ENCODE assay signal across 14 cellular contexts in genomic region chr12:95624544-95624943, GRCh38.
DNase-seq lines count a peak whose midpoint lies in the region; ATAC-seq, FAIRE-seq and TF ChIP-seq lines count a peak whose summit lies in the region.
"Had no signal": no experiment of that assay in that cellular context is flagged by ENCODE, and none has a peak within 500 bp of the region (broad histone marks: within the 10 kb centered on the region; RNA-seq: fewer than 3 reads in every experiment).

No MANE protein-coding gene starts in this region.

- no peak for TF ChIP-seq POLR2A in body of pancreas (IDR thresholded peaks at IDR 0.05)

- H3K27me3 Mint-ChIP-seq in osteocyte (ENCODE audit: unreplicated experiment), result no peaks in the 10 kb centered on the region
- peaks cover 3% of the 10 kb centered on the region for H3K27me3 Mint-ChIP-seq in activated T-helper 17 cell treated with anti-CD3 and anti-CD28 coated beads, Interleukin-2, amount 50 U/mL, for 72 hours

- H3K9me3 ChIP-seq in body of pancreas, result no peaks in the 10 kb centered on the region

- DNase-seq in body of pancreas (peak in 1 of 4 donors; percentile 25), left ventricle myocardium superior (no peak), osteocyte (ENCODE audit: extremely low spot score, unreplicated experiment) (no peak), MV-4-11 (lab: John Stamatoyannopoulos, UW) (no peak), cerebellar cortex (ENCODE audit: low spot score) (no peak)
- DNase-seq: activated CD4-positive, alpha-beta T cell treated with anti-CD3 and anti-CD28 coated beads, Interleukin-2, amount 10 ng/mL, durations not matched to agents 7 days and 5 days; activated effector memory CD4-positive, alpha-beta T cell treated with Interleukin-2 at 50 U/mL for 16 hours; CD4-positive, alpha-beta memory T cell; OCI-M1; substantia nigra had no signal

- H3K27me3 ChIP-seq in body of pancreas, result no peaks in the 10 kb centered on the region

- H3K4me3 Mint-ChIP-seq in osteocyte (ENCODE audit: unreplicated experiment), result no peak overlapping the region
- H3K4me3 Mint-ChIP-seq in activated T-helper 17 cell treated with anti-CD3 and anti-CD28 coated beads, Interleukin-2, amount 50 U/mL, for 72 hours, result no peak overlapping the region
- H3K4me3 Mint-ChIP-seq: activated CD4-positive, alpha-beta T cell treated with anti-CD3 and anti-CD28 coated beads, Interleukin-2, amount 10 ng/mL, durations not matched to agents 7 days and 5 days; CD4-positive, alpha-beta memory T cell; memory B cell had no signal

- no peaks in the 10 kb centered on the region for H3K9me3 Mint-ChIP-seq in osteocyte (ENCODE audit: unreplicated experiment)
- no peaks in the 10 kb centered on the region for H3K9me3 Mint-ChIP-seq in activated T-helper 17 cell treated with anti-CD3 and anti-CD28 coated beads, Interleukin-2, amount 50 U/mL, for 72 hours
- H3K9me3 Mint-ChIP-seq: activated CD4-positive, alpha-beta T cell treated with anti-CD3 and anti-CD28 coated beads, Interleukin-2, amount 10 ng/mL, durations not matched to agents 7 days and 5 days; memory B cell had no signal

- no peaks in the 10 kb centered on the region for H3K36me3 Mint-ChIP-seq in osteocyte (ENCODE audit: unreplicated experiment)
- H3K36me3 Mint-ChIP-seq in activated T-helper 17 cell treated with anti-CD3 and anti-CD28 coated beads, Interleukin-2, amount 50 U/mL, for 72 hours (ENCODE audit: low read depth), result no peaks in the 10 kb centered on the region
- H3K36me3 Mint-ChIP-seq: CD4-positive, alpha-beta memory T cell; memory B cell had no signal

- peak; percentile 55 for ATAC-seq in body of pancreas
- peak; percentile 67 for ATAC-seq in left ventricle myocardium superior
- ATAC-seq in HG02870 (IDR thresholded peaks at IDR 0.05; ENCODE audit: unreplicated experiment), result no peak
- no peak for ATAC-seq in activated T-helper 17 cell treated with anti-CD3 and anti-CD28 coated beads, Interleukin-2, amount 50 U/mL, for 72 hours (replicated peaks)

- peak overlapping the region; percentile 27 to 91 (median 87) for H3K27ac ChIP-seq in body of pancreas

- no peaks in the 10 kb centered on the region for H3K36me3 ChIP-seq in body of pancreas (replicated peaks in 1 of 2; ENCODE audit: insufficient read depth in 1 of 2, low read depth in 2 of 2)

- FAIRE-seq in G401.6 (lab: Jason Lieb, UNC), result peak; percentile 89

- WGBS in body of pancreas, 2 donors, result 39 to 43% methylated on average over 7 of the region's 7 CpGs

- intact Hi-C loops in body of pancreas (cut with DNase I) (no loop called here), left ventricle myocardium superior (cut with micrococcal nuclease) (no loop called here)

- H3K4me1 Mint-ChIP-seq in osteocyte (ENCODE audit: unreplicated experiment), result peaks cover 36% of the 10 kb centered on the region
- no peaks in the 10 kb centered on the region for H3K4me1 Mint-ChIP-seq in activated T-helper 17 cell treated with anti-CD3 and anti-CD28 coated beads, Interleukin-2, amount 50 U/mL, for 72 hours
- H3K4me1 Mint-ChIP-seq: activated CD4-positive, alpha-beta T cell treated with anti-CD3 and anti-CD28 coated beads, Interleukin-2, amount 10 ng/mL, durations not matched to agents 7 days and 5 days; CD4-positive, alpha-beta memory T cell had no signal

- H3K4me3 ChIP-seq in body of pancreas, result no peak overlapping the region

- H3K27ac Mint-ChIP-seq in osteocyte (ENCODE audit: unreplicated experiment), result peak overlapping the region; percentile 54
- no peak overlapping the region for H3K27ac Mint-ChIP-seq in activated T-helper 17 cell treated with anti-CD3 and anti-CD28 coated beads, Interleukin-2, amount 50 U/mL, for 72 hours
- H3K27ac Mint-ChIP-seq: activated CD4-positive, alpha-beta T cell treated with anti-CD3 and anti-CD28 coated beads, Interleukin-2, amount 10 ng/mL, durations not matched to agents 7 days and 5 days; CD4-positive, alpha-beta memory T cell; memory B cell had no signal

- TF ChIP-seq CTCF in body of pancreas (IDR thresholded peaks at IDR 0.05) (no peak), osteocyte (IDR thresholded peaks at IDR 0.05) (no peak)

- peaks cover 57% of the 10 kb centered on the region for H3K4me1 ChIP-seq in body of pancreas

Comparison
In these comparisons a context has a peak if more than half of its experiments do, and no peak if none do; other contexts are left out.
1. ATAC-seq: peak in body of pancreas (single experiment) and left ventricle myocardium superior (single experiment); none in HG02870 (single experiment) and activated T-helper 17 cell treated with anti-CD3 and anti-CD28 coated beads, Interleukin-2, amount 50 U/mL, for 72 hours (single experiment).